Comparison of ENCODE assay signal across 29 cellular contexts in genomic region chrY:7850191-7850590, GRCh38.
"Had no signal": no experiment of that assay in that cellular context is flagged by ENCODE, and none has a peak within 500 bp of the region (broad histone marks: within the 10 kb centered on the region; RNA-seq: fewer than 3 reads in every experiment).

No MANE protein-coding gene starts in this region.

- H3K36me3 ChIP-seq: ascending aorta, cardiac muscle cell had no signal

- H3K4me1 ChIP-seq: ascending aorta had no signal

- H3K4me3 ChIP-seq: ascending aorta, cardiac muscle cell had no signal

- H3K27me3 ChIP-seq: ascending aorta, cardiac muscle cell had no signal

- DNase-seq: activated B cell treated with CpG ODN at 0.5 μM for 24 hours; activated CD4-positive, alpha-beta memory T cell treated with anti-CD3 and anti-CD28 coated beads, Interleukin-2, amount 10 ng/mL, durations not matched to agents 7 days and 5 days; activated CD4-positive, alpha-beta T cell treated with anti-CD3 and anti-CD28 coated beads for 36 hours; activated CD4-positive, alpha-beta T cell treated with anti-CD3 and anti-CD28 coated beads for 48 hours; activated CD4-positive, alpha-beta T cell treated with anti-CD3 and anti-CD28 coated beads, Interleukin-2, amount 10 ng/mL, durations not matched to agents 7 days and 5 days; activated CD4-positive, alpha-beta T cell treated with anti-CD3 and anti-CD28 coated beads, Interleukin-2, amount 50 U/mL, for 48 hours; activated CD4-positive, CD25-positive, alpha-beta regulatory T cell treated with anti-CD3 and anti-CD28 coated beads, Interleukin-2, amount 50 U/mL, for 72 hours; activated CD8-positive, alpha-beta memory T cell treated with anti-CD3 and anti-CD28 coated beads for 24 hours; activated CD8-positive, alpha-beta memory T cell treated with anti-CD3 and anti-CD28 coated beads, Interleukin-2, amount 10 ng/mL, durations not matched to agents 7 days and 5 days; activated CD8-positive, alpha-beta memory T cell treated with anti-CD3 and anti-CD28 coated beads, Interleukin-2, amount 50 U/mL, for 48 hours; activated CD8-positive, alpha-beta T cell treated with anti-CD3 and anti-CD28 coated beads, Interleukin-2, amount 10 ng/mL, durations not matched to agents 7 days and 5 days; activated effector memory CD4-positive, alpha-beta T cell treated with Interleukin-2 at 50 U/mL for 16 hours; activated gamma-delta T cell; activated naive CD4-positive, alpha-beta T cell treated with anti-CD3 and anti-CD28 coated beads, Interleukin-2, amount 10 ng/mL, durations not matched to agents 7 days and 5 days; activated naive CD4-positive, alpha-beta T cell treated with Interleukin-2 at 50 U/mL for 16 hours; activated naive CD8-positive, alpha-beta T cell treated with anti-CD3 and anti-CD28 coated beads, Interleukin-2, amount 10 ng/mL, durations not matched to agents 7 days and 5 days; activated naive CD8-positive, alpha-beta T cell treated with anti-CD3 and anti-CD28 coated beads, Interleukin-2, amount 50 U/mL, for 24 hours; activated T-cell treated with anti-CD3 and anti-CD28 coated beads, Interleukin-2, amount 50 U/mL, for 24 hours; activated T-cell treated with anti-CD3 and anti-CD28 coated beads, Interleukin-2, amount 50 U/mL, for 48 hours; amygdala; anterior cingulate cortex; caudate nucleus; cerebellar nuclear complex; T-helper 1 cell; T-helper 2 cell; T-helper 9 cell had no signal

- H3K9me3 ChIP-seq: ascending aorta had no signal

- H3K27ac ChIP-seq: ascending aorta, cardiac muscle cell, VCaP had no signal
